In the genomic region with DNA sequence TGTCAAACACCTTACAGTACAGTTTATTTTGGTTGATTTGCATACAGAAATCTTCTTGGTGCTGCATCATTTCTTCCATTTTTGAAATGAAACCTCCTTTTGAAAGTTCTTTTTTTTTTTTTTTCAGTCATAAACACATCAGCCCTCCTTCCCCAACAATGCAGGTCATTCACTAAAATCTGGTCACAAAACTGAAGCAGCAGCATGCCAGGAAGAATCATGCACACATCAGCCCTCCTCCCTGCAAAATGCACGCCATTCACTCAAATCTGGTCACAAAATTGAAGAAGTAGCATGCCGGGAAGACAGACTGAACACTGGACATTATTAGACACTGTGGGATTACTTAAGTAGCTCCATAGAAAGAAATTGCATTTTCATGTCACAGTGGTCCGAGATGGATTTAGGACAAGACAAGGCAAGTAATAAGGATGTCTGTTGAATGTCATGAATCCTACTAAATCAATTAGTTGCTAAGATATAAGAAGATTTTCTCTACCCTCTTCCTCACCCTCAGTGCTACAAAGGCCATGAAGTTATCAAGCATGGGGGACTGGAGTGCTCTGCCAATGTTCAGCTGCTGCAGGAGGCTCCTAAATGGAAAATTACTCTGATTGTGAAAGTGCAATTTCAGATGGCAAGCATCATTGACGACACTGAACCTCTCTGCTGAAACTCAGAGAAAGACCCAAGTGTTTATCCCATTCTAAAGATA, we compare ENCODE assay signal across 18 cellular contexts.
"Had no signal": no experiment of that assay in that cellular context is flagged by ENCODE, and none has a peak within 500 bp of the region (broad histone marks: within the 10 kb centered on the region; RNA-seq: fewer than 3 reads in every experiment).

No MANE protein-coding gene starts in this region.

- H3K27ac Mint-ChIP-seq: activated CD8-positive, alpha-beta memory T cell treated with anti-CD3 and anti-CD28 coated beads, Interleukin-2, amount 10 ng/mL, durations not matched to agents 7 days and 5 days; activated naive CD4-positive, alpha-beta T cell treated with anti-CD3 and anti-CD28 coated beads for 36 hours; activated naive CD8-positive, alpha-beta T cell treated with anti-CD3 and anti-CD28 coated beads, Interleukin-2, amount 50 U/mL, for 24 hours; activated T-helper 2 cell treated with anti-CD3 and anti-CD28 coated beads, Interferon-gamma antibody, Interleukin-2, Interleukin-4, amounts not matched to agents 10 μg/mL and 5 μg/mL and 100 μg/mL, durations not matched to agents 14 hours and 24 hours and 36 hours; dendritic cell treated with granulocyte-macrophage colony-stimulating factor and Interleukin-4, amounts not matched to agents 40 ng/mL and 50 ng/mL, for 4 days; memory B cell; natural killer cell; stimulated activated naive CD8-positive, alpha-beta T cell treated with anti-CD3 and anti-CD28 coated beads, Interleukin-15, Interleukin-2, amounts not matched to agents 100 ng/mL and 50 ng/mL, for 24 hours had no signal

- H3K4me3 Mint-ChIP-seq: activated CD8-positive, alpha-beta memory T cell treated with anti-CD3 and anti-CD28 coated beads, Interleukin-2, amount 10 ng/mL, durations not matched to agents 7 days and 5 days; activated naive CD4-positive, alpha-beta T cell treated with anti-CD3 and anti-CD28 coated beads for 36 hours; activated naive CD8-positive, alpha-beta T cell treated with anti-CD3 and anti-CD28 coated beads, Interleukin-2, amount 50 U/mL, for 24 hours; dendritic cell treated with granulocyte-macrophage colony-stimulating factor and Interleukin-4, amounts not matched to agents 40 ng/mL and 50 ng/mL, for 4 days; memory B cell; natural killer cell; stimulated activated naive CD8-positive, alpha-beta T cell treated with anti-CD3 and anti-CD28 coated beads, Interleukin-15, Interleukin-2, amounts not matched to agents 100 ng/mL and 50 ng/mL, for 24 hours had no signal

- FAIRE-seq: bronchial epithelial cell, keratinocyte had no signal

- H3K27me3 ChIP-seq: ascending aorta, spleen, suprapubic skin had no signal

- H3K36me3 Mint-ChIP-seq: activated CD8-positive, alpha-beta memory T cell treated with anti-CD3 and anti-CD28 coated beads, Interleukin-2, amount 10 ng/mL, durations not matched to agents 7 days and 5 days; memory B cell; natural killer cell had no signal

- ATAC-seq: activated CD8-positive, alpha-beta memory T cell treated with anti-CD3 and anti-CD28 coated beads, Interleukin-2, amount 10 ng/mL, durations not matched to agents 7 days and 5 days; activated naive CD8-positive, alpha-beta T cell treated with anti-CD3 and anti-CD28 coated beads, Interleukin-2, amount 50 U/mL, for 24 hours; natural killer cell; sciatic nerve had no signal

- H3K4me1 Mint-ChIP-seq: activated CD8-positive, alpha-beta memory T cell treated with anti-CD3 and anti-CD28 coated beads, Interleukin-2, amount 10 ng/mL, durations not matched to agents 7 days and 5 days; activated naive CD8-positive, alpha-beta T cell treated with anti-CD3 and anti-CD28 coated beads, Interleukin-2, amount 50 U/mL, for 24 hours; memory B cell; natural killer cell had no signal

- H3K27ac ChIP-seq: ascending aorta, left ventricle myocardium inferior, spleen, suprapubic skin had no signal

- H3K4me1 ChIP-seq: ascending aorta, spleen, suprapubic skin had no signal

- H3K27me3 Mint-ChIP-seq: activated CD8-positive, alpha-beta memory T cell treated with anti-CD3 and anti-CD28 coated beads, Interleukin-2, amount 10 ng/mL, durations not matched to agents 7 days and 5 days; activated naive CD8-positive, alpha-beta T cell treated with anti-CD3 and anti-CD28 coated beads, Interleukin-2, amount 50 U/mL, for 24 hours; dendritic cell treated with granulocyte-macrophage colony-stimulating factor and Interleukin-4, amounts not matched to agents 40 ng/mL and 50 ng/mL, for 4 days; memory B cell; stimulated activated naive CD8-positive, alpha-beta T cell treated with anti-CD3 and anti-CD28 coated beads, Interleukin-15, Interleukin-2, amounts not matched to agents 100 ng/mL and 50 ng/mL, for 24 hours had no signal

- H3K9me3 ChIP-seq: ascending aorta, left ventricle myocardium inferior, spleen, suprapubic skin had no signal

- H3K36me3 ChIP-seq: ascending aorta, left ventricle myocardium inferior, spleen, suprapubic skin had no signal

- H3K4me3 ChIP-seq: ascending aorta, left ventricle myocardium inferior, spleen, suprapubic skin had no signal

- DNase-seq: activated CD8-positive, alpha-beta memory T cell treated with anti-CD3 and anti-CD28 coated beads, Interleukin-2, amount 10 ng/mL, durations not matched to agents 7 days and 5 days; activated naive CD4-positive, alpha-beta T cell treated with anti-CD3 and anti-CD28 coated beads for 36 hours; activated naive CD8-positive, alpha-beta T cell treated with anti-CD3 and anti-CD28 coated beads, Interleukin-2, amount 50 U/mL, for 24 hours; activated T-cell treated with anti-CD3 and anti-CD28 coated beads, Interleukin-2, amount 50 U/mL, for 1 hour; erythroblast; left ventricle myocardium inferior; natural killer cell; spleen; trophoblast cell had no signal

- H3K9me3 Mint-ChIP-seq: activated naive CD4-positive, alpha-beta T cell treated with anti-CD3 and anti-CD28 coated beads for 36 hours; activated naive CD8-positive, alpha-beta T cell treated with anti-CD3 and anti-CD28 coated beads, Interleukin-2, amount 50 U/mL, for 24 hours; activated T-helper 2 cell treated with anti-CD3 and anti-CD28 coated beads, Interferon-gamma antibody, Interleukin-2, Interleukin-4, amounts not matched to agents 10 μg/mL and 5 μg/mL and 100 μg/mL, durations not matched to agents 14 hours and 24 hours and 36 hours; stimulated activated naive CD8-positive, alpha-beta T cell treated with anti-CD3 and anti-CD28 coated beads, Interleukin-15, Interleukin-2, amounts not matched to agents 100 ng/mL and 50 ng/mL, for 24 hours had no signal
